Comparison of ENCODE assay signal across 8 cellular contexts in the genomic region with DNA sequence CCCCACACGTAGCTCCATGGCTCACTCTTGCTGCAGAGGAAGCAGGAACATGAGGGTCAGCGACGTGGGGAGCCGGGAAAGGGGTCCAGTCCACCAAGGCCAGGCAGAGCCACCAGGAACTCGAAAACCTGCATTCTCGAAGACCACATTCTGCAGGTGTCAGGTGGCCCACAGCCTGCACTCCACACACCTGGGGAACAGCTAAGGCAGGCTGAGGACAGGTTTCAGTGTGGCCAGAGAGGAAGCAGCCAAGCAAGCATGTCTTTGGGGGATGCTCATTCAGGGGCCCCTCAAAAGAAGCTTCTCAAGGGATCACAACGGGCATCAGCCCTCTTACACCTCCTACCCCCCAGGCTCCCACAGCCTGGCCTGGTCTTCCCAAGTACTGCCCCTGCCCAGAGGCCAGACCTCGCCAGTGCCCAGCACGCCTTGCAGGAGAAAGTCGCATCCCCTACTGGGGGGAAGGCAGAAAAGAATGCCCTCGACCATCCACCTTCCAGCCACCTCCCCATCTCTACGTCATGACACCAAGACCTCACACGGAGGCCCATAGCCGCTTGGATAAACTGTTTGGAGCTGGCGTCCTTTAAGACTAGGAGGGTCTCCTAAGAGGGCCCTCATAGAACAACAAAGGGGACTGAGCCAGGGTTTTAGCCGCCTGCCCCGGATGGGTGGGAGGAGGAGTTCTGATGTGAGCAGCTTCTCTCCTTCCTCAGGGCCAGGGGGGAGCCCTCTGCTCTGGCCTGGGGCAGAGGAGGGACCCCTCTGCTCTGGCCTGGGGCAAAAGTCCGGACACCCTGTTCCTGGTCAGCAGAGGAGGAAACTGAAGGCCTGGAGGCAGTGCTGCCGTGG. TPM values are rescaled to one million over a fixed set of nuclear protein-coding genes. Genes with fewer than 3 reads are reported as not detected.
DNase-seq lines count a peak whose midpoint lies in the region; ATAC-seq and TF ChIP-seq lines count a peak whose summit lies in the region.

No MANE protein-coding gene starts in this region.

- peak; percentile 43 for DNase-seq in RPMI7951 (ENCODE audit: low read depth)
- DNase-seq in psoas muscle = no peak
- DNase-seq in NCI-H748 treated with DMSO at 0.1 percent for 48 hours (lab: John Stamatoyannopoulos, UW) = no peak
- DNase-seq in A172 (ENCODE audit: low spot score) = no peak
- DNase-seq in NCI-H2107 (lab: John Stamatoyannopoulos, UW) = no peak

- peaks cover 33% of the 10 kb centered on the region for H4K20me1 ChIP-seq in DOHH2 (ENCODE audit: control insufficient read depth, insufficient read depth, low read depth, low read length)

- ATAC-seq in psoas muscle = no peak
- ATAC-seq in GM21717 (IDR thresholded peaks at IDR 0.05; ENCODE audit: unreplicated experiment) = no peak

- H3K9me2 ChIP-seq in DOHH2 (replicated peaks; ENCODE audit: control insufficient read depth, low read length) = no peaks in the 10 kb centered on the region

- H3K9me3 ChIP-seq in DOHH2 (ENCODE audit: control insufficient read depth, insufficient read depth, low read length) (no peaks in the 10 kb centered on the region), esophagus (ENCODE audit: control insufficient read depth in 2 of 2, insufficient read depth in 1 of 2, low read depth in 1 of 2, low read length in 1 of 2) (no peaks in the 10 kb centered on the region), psoas muscle (no peaks in the 10 kb centered on the region)

- H3K27me3 ChIP-seq in DOHH2 (ENCODE audit: control insufficient read depth, low read length) = no peaks in the 10 kb centered on the region
- no peaks in the 10 kb centered on the region for H3K27me3 ChIP-seq in esophagus (ENCODE audit: control insufficient read depth in 1 of 2, insufficient read depth in 2 of 2, low read length in 2 of 2)
- no peaks in the 10 kb centered on the region for H3K27me3 ChIP-seq in psoas muscle (ENCODE audit: insufficient read depth in 3 of 3, low read length in 2 of 3)

- H3K4me2 ChIP-seq in DOHH2 (ENCODE audit: low read length) = peak overlapping the region; percentile 96

- H3K79me2 ChIP-seq in DOHH2 (ENCODE audit: control insufficient read depth, low read length) = peaks cover 84% of the 10 kb centered on the region

- intact Hi-C loops in psoas muscle (cut with DNase I) = no loop called here

- H3F3A ChIP-seq in DOHH2 (ENCODE audit: control insufficient read depth, insufficient read depth) = no peaks in the 10 kb centered on the region; the same call in 1 of the 2 replicates

- H3K27ac ChIP-seq in DOHH2 (ENCODE audit: low read depth, low read length) (peak overlapping the region; percentile 63), esophagus (ENCODE audit: low read depth in 2 of 2, low read length in 1 of 2) (peak overlapping the region; percentile 96 to 98), psoas muscle (peak overlapping the region; percentile 96)

- TF ChIP-seq CTCF in DOHH2 (IDR thresholded peaks at IDR 0.05; ENCODE audit: low read depth, low read length, poor library complexity, severe bottlenecking) (no peak), psoas muscle (IDR thresholded peaks at IDR 0.05) (no peak)

- H3K36me3 ChIP-seq in DOHH2 (ENCODE audit: control insufficient read depth, low read length) = peaks cover 62% of the 10 kb centered on the region
- peaks cover 3 to 10% of the 10 kb centered on the region in 2 donors for H3K36me3 ChIP-seq in esophagus (ENCODE audit: control insufficient read depth in 2 of 2, insufficient read depth in 2 of 2, low read length in 1 of 2)
- H3K36me3 ChIP-seq in psoas muscle (ENCODE audit: insufficient read depth in 1 of 2, low read depth in 1 of 2) = peaks cover 0 to 4% of the 10 kb centered on the region in 2 donors

- H3K4me1 ChIP-seq in DOHH2 (ENCODE audit: control insufficient read depth, low read length) = peaks cover 74% of the 10 kb centered on the region
- peaks cover 6 to 21% of the 10 kb centered on the region in 2 donors for H3K4me1 ChIP-seq in esophagus (ENCODE audit: control insufficient read depth in 2 of 2, insufficient read depth in 2 of 2, low read length in 1 of 2)
- peaks cover 53% of the 10 kb centered on the region for H3K4me1 ChIP-seq in psoas muscle

- WGBS in esophagus, 2 donors = 47 to 51% methylated on average over 19 of the region's 19 CpGs
- 42 to 49% (median 43%) methylated on average over 19 of the region's 19 CpGs for WGBS in psoas muscle, 3 donors

- H3K4me3 ChIP-seq in DOHH2 (ENCODE audit: low read length) (peak overlapping the region; percentile 84), esophagus (ENCODE audit: low read depth in 1 of 2, low read length in 2 of 2) (peak overlapping the region; percentile 67 to 82), psoas muscle (peak overlapping the region; percentile 76)

RNA-seq across cellular contexts. Expression of gene CSNK1E, which starts 2.9 kb away (rescaled TPM):
- total RNA-seq in RPMI7951 (2014; rRNA removed; shearing (Covaris generic)) = 68.1 and 82.1 TPM in 2 replicates
- polyA plus RNA-seq in esophagus (100 to 1,000 TPM in 1 of 2 donors, 10 to 100 TPM in 1; 69.4 to 152 TPM), psoas muscle (100 to 1,000 TPM in 1 of 3 donors, 10 to 100 TPM in 2; 33.4 to 193 (median 63.6) TPM)
- 10 to 100 TPM; 41.4 to 61.8 (median 49.0) TPM for total RNA-seq in psoas muscle
- 61.3 and 67.5 TPM in 2 replicates for total RNA-seq in A172 (2014; rRNA removed; shearing (Covaris generic))

RNA-seq across cellular contexts. Expression of gene TMEM184B, which starts 41.6 kb away (rescaled TPM):
- total RNA-seq in RPMI7951 (2014; rRNA removed; shearing (Covaris generic)) = 33.0 and 34.7 TPM in 2 replicates
- polyA plus RNA-seq in esophagus (10 to 100 TPM; 10.8 to 14.4 TPM), psoas muscle (10 to 100 TPM; 13.6 to 28.2 (median 24.8) TPM)
- 10 to 100 TPM; 23.2 to 40.3 (median 30.3) TPM for total RNA-seq in psoas muscle
- total RNA-seq in A172 (2014; rRNA removed; shearing (Covaris generic)) = 21.5 and 33.8 TPM in 2 replicates
